Comparison of ENCODE assay signal across 8 cellular contexts in the genomic region with DNA sequence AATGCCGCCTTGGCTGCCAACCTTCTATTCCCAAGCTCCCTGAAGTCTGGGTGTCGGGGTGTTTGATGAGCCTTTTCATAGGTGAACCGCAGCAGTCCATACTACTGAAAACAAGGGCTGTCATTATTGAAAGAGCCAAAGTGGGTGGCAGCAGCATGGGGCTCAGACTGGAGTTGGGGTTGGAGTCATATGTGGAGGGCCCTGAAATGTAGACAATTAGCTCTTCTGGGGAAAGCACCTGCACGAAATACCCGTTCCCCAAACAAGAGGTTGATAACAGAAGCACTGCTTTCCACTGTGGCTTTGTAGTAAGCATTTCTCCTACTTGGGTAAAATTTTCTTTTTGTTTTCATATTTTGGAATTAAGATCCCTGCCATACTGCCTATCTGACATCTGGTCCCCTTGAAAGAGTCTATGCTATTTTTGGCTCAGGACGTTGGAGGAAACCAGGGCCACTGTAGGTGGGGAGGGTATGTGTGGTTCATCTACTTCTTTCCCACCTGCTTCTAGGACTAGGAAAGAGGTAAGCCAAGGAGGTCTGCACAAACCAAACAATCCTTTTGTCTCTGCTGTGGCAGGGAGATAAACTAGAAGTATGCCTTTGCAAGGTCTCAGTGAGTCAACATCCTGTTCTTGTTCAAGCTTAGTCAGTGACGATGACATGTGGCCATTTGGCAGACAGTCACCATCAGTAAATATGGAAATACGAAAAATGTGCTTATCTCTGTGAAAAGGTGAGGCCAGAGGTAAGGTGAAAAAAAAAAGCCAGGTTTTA.
DNase-seq lines count a peak whose midpoint lies in the region; ATAC-seq and TF ChIP-seq lines count a peak whose summit lies in the region.

No MANE protein-coding gene starts in this region.

- CTCF ChIA-PET in Calu3 (lab: Charles Lee) = interaction anchor here (0.6 to 1.1 kb wide), 6 partner anchors 17 to 387 kb away, joined by 3 to 5 read pairs (median 3); no protein-coding TSS in a partner anchor

- no peak overlapping the region for H3K27ac ChIP-seq in transverse colon

- H3K36me3 Mint-ChIP-seq in Calu3 (ENCODE audit: insufficient read depth, unreplicated experiment) (peaks cover 5% of the 10 kb centered on the region), brain (no peaks in the 10 kb centered on the region), T-helper 17 cell (ENCODE audit: low read depth) (no peaks in the 10 kb centered on the region)

- no peak for TF ChIP-seq EP300 in transverse colon (IDR thresholded peaks at IDR 0.05; ENCODE audit: low read depth)

- intact Hi-C loops in Calu3 (cut with micrococcal nuclease; ENCODE audit: unreplicated experiment) (loop anchor here (1.0 kb wide), 1 partner anchor 86 kb away; no protein-coding TSS in a partner anchor), mucosa of descending colon (cut with DNase I, micrococcal nuclease) (no loop called here), transverse colon (cut with DNase I; ENCODE audit: low total_unique reads) (no loop called here)

- TF ChIP-seq CTCF in Calu3 (IDR thresholded peaks at IDR 0.05; ENCODE audit: unreplicated experiment) (no peak), brain (conservative IDR thresholded peaks at IDR 0.05) (no peak), mucosa of descending colon (IDR thresholded peaks at IDR 0.05) (no peak), transverse colon (IDR thresholded peaks at IDR 0.05) (no peak)

- in situ Hi-C loops in transverse colon (cut with MboI; ENCODE audit: low pct_ligation_motif_present in 1 of 4, low pct_unique_long_range_greater_than_20kb in 1 of 4, low sequenced_read_pairs in 3 of 4) = no loop called here

- no peaks in the 10 kb centered on the region for H3K27me3 ChIP-seq in transverse colon

- ATAC-seq in mucosa of descending colon (peak; percentile 59), T-helper 17 cell (no peak)

- H3K9me3 Mint-ChIP-seq in Calu3 (ENCODE audit: low read depth, unreplicated experiment) (peaks cover 2% of the 10 kb centered on the region), brain (no peaks in the 10 kb centered on the region)

- H3K36me3 ChIP-seq in mucosa of descending colon (ENCODE audit: low read depth) (no peaks in the 10 kb centered on the region), transverse colon (no peaks in the 10 kb centered on the region)

- H3K27ac Mint-ChIP-seq in Calu3 (ENCODE audit: unreplicated experiment) = peak overlapping the region; percentile 92
- peak overlapping the region in 3 of 5 experiments; percentile 12 to 70 (median 57) for H3K27ac Mint-ChIP-seq in brain
- no peak overlapping the region for H3K27ac Mint-ChIP-seq in T-helper 17 cell

- H3K9me3 ChIP-seq in mucosa of descending colon (no peaks in the 10 kb centered on the region), T-helper 17 cell (ENCODE audit: control insufficient read depth, low read length, poor library complexity, severe bottlenecking) (no peaks in the 10 kb centered on the region), transverse colon (no peaks in the 10 kb centered on the region)

- H3K4me1 Mint-ChIP-seq in Calu3 (ENCODE audit: low read depth, unreplicated experiment) (peaks cover 65% of the 10 kb centered on the region), brain (peaks cover 30% of the 10 kb centered on the region), T-helper 17 cell (no peaks in the 10 kb centered on the region)

- 58 to 78% methylated on average over 7 to 8 of the region's 8 CpGs for WGBS in transverse colon (ENCODE audit: low coverage in 1 of 2), 2 donors

- no peak for TF ChIP-seq POLR2A in transverse colon (IDR thresholded peaks at IDR 0.05)

- H3K4me3 ChIP-seq in mucosa of descending colon (no peak overlapping the region), transverse colon (no peak overlapping the region)

- H3K27me3 Mint-ChIP-seq in Calu3 (ENCODE audit: unreplicated experiment) (no peaks in the 10 kb centered on the region), brain (peaks cover 2% of the 10 kb centered on the region), T-helper 17 cell (peaks cover 22% of the 10 kb centered on the region)

- H3K4me1 ChIP-seq in mucosa of descending colon (ENCODE audit: low read depth) (no peaks in the 10 kb centered on the region), transverse colon (peaks cover 0 to 6% (median 0%) of the 10 kb centered on the region in 4 donors)

- no TSS peak for BruUV-seq in Calu3 (replicated peaks; lab: Mats Ljungman, UMichigan)

- DNase-seq in Calu3 = peak; percentile 51
- DNase-seq in LoVo (ENCODE audit: low spot score) = peak; percentile 43
- no peak for DNase-seq in mucosa of descending colon
- no peak for DNase-seq in T-helper 17 cell
- DNase-seq in activated CD4-positive, CD25-positive, alpha-beta regulatory T cell (lab: John Stamatoyannopoulos, UW) = no peak
- no peak for DNase-seq in stimulated activated CD4-positive, alpha-beta T cell treated with anti-CD3 and anti-CD28 coated beads, Interleukin-4, amount 100 ng/mL, for 24 hours
- DNase-seq in transverse colon = no peak

- H3K4me3 Mint-ChIP-seq in Calu3 (ENCODE audit: low read depth, unreplicated experiment) (peak overlapping the region; percentile 59), brain (peak overlapping the region in 2 of 5 experiments; percentile 23 to 26), T-helper 17 cell (no peak overlapping the region)

Comparison
In these comparisons a context has a peak if more than half of its experiments do, and no peak if none do; other contexts are left out.
1. DNase-seq: peak in Calu3 (single experiment) and LoVo (single experiment); none in mucosa of descending colon (0 of 3), T-helper 17 cell (0 of 3), activated CD4-positive, CD25-positive, alpha-beta regulatory T cell (0 of 4), stimulated activated CD4-positive, alpha-beta T cell treated with anti-CD3 and anti-CD28 coated beads, Interleukin-4, amount 100 ng/mL, for 24 hours (single experiment) and transverse colon (single experiment).